20 cellular contexts compared by ENCODE assay signal in the genomic region with DNA sequence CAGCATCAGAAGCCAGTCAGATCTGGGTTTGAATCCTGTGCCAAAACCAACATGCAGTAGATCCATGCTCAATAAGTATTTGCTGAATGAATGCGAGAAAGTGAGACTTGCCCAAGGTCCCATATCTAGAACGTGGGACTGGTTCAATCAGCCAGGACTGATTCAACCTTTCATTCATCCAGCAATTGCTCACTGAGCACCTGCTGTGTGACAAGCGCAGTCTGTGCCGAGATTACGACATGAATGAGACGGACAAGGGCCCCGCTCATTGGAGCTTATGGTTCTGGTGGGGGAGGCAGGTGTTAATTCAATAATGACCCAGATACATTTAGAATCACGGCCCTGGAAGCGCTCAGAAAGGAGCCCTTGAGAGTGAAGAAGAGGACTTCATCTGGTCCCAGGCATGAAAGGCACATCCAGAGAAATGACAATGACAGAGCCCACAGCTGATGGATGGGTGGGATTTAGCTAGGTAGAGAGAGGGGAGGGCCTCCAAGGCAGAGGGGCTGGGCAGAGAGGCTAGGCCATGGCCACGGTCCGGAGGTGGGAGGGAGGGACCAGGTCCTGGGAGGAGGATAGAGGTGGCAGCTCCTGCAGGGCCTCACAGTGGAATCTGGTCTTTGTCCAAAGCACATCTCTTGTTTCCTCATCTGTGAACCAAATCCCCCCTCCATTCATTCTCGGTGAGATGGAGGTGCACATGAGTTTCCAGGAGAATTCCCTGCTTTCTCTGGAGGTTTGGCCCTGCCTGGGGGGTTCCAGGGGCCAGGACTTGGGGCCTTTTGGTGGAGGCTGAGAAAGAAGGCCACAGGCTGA. TPM values are rescaled to one million over a fixed set of nuclear protein-coding genes. Genes with fewer than 3 reads are reported as not detected.
DNase-seq lines count a peak whose midpoint lies in the region; ATAC-seq and TF ChIP-seq lines count a peak whose summit lies in the region.
"Had no signal": no experiment of that assay in that cellular context is flagged by ENCODE, and none has a peak within 500 bp of the region (broad histone marks: within the 10 kb centered on the region; RNA-seq: fewer than 3 reads in every experiment).

No MANE protein-coding gene starts in this region.

- peak overlapping the region; percentile 57; the same call in 1 of the 2 replicates for H3K9ac ChIP-seq in HCT116 (ENCODE audit: low read length)
- H3K9ac ChIP-seq: BLaER1 had no signal

- H3K27ac ChIP-seq in HCT116 (ENCODE audit: low read depth, low read length) = no peak overlapping the region; the same call in 1 of the 2 replicates
- H3K27ac ChIP-seq: BLaER1, breast epithelium, left lung had no signal

- RAD21 ChIA-PET in HCT116 (lab: Charles Lee; ENCODE audit: low non-redundant PET in 1 of 2, low total read pairs in 2 of 2, uncharacterized antibody in 2 of 2, unreplicated experiment in 2 of 2) = interaction anchor here (0.7 to 2.5 kb wide), 5 partner anchors 106 to 155 kb away, joined by 3 to 26 read pairs (median 10); no protein-coding TSS in a partner anchor

- peak overlapping the region; percentile 36 for H3K4me3 Mint-ChIP-seq in central memory CD8-positive, alpha-beta T cell
- H3K4me3 Mint-ChIP-seq in nephron = peak overlapping the region in 1 of 3 experiments; percentile 15
- H3K4me3 Mint-ChIP-seq: activated CD4-positive, alpha-beta T cell treated with anti-CD3 and anti-CD28 coated beads for 36 hours; activated naive CD4-positive, alpha-beta T cell treated with anti-CD3 and anti-CD28 coated beads for 36 hours; type B pancreatic cell had no signal

- peak overlapping the region; percentile 87; the same call in 1 of the 2 replicates for H3K4me2 ChIP-seq in HCT116 (ENCODE audit: low read length)
- H3K4me2 ChIP-seq: BLaER1 had no signal

- TF ChIP-seq CTCF in HCT116 (IDR thresholded peaks at IDR 0.05 in 2 of 3, conservative IDR thresholded peaks at IDR 0.05 in 1 of 3; ENCODE audit: borderline replicate concordance in 1 of 3, insufficient read depth in 1 of 3, low read depth in 2 of 3, low read length in 2 of 3) (no peak), nephron (IDR thresholded peaks at IDR 0.05; ENCODE audit: unreplicated experiment in 3 of 3) (no peak)

- peaks cover 2% of the 10 kb centered on the region for H3K36me3 Mint-ChIP-seq in central memory CD8-positive, alpha-beta T cell (ENCODE audit: insufficient read depth)
- H3K36me3 Mint-ChIP-seq in nephron (ENCODE audit: low read depth) = no peaks in the 10 kb centered on the region
- H3K36me3 Mint-ChIP-seq: type B pancreatic cell had no signal

- BruUV-seq in HCT116 (replicated peaks; lab: Mats Ljungman, UMichigan) = no TSS peak

- H2AFZ ChIP-seq in HCT116 (ENCODE audit: low read depth, low read length, poor library complexity, severe bottlenecking) = no peak overlapping the region

- no peaks in the 10 kb centered on the region for H3K27me3 Mint-ChIP-seq in central memory CD8-positive, alpha-beta T cell
- peaks cover 20% of the 10 kb centered on the region for H3K27me3 Mint-ChIP-seq in nephron (ENCODE audit: low read depth)

- ATAC-seq in HCT116 = no peak
- ATAC-seq in central memory CD8-positive, alpha-beta T cell (replicated peaks; ENCODE audit: extremely low read depth, poor library complexity, severe bottlenecking) = no peak
- ATAC-seq in HG03439 (IDR thresholded peaks at IDR 0.05; ENCODE audit: unreplicated experiment) = no peak
- ATAC-seq: left lung had no signal

- H3K27ac Mint-ChIP-seq in central memory CD8-positive, alpha-beta T cell (ENCODE audit: low read depth) = no peak overlapping the region
- peak overlapping the region in 2 of 3 experiments; percentile 18 to 27 for H3K27ac Mint-ChIP-seq in nephron
- H3K27ac Mint-ChIP-seq: activated CD4-positive, alpha-beta T cell treated with anti-CD3 and anti-CD28 coated beads for 36 hours; activated naive CD4-positive, alpha-beta T cell treated with anti-CD3 and anti-CD28 coated beads for 36 hours; type B pancreatic cell had no signal

- no peaks in the 10 kb centered on the region for H3K36me3 ChIP-seq in HCT116 (ENCODE audit: control insufficient read depth in 1 of 2, insufficient read depth in 2 of 2, low read length in 2 of 2)
- H3K36me3 ChIP-seq: BLaER1, breast epithelium, left lung had no signal

- no peak for TF ChIP-seq POLR2A in HCT116 (IDR thresholded peaks at IDR 0.05; ENCODE audit: borderline replicate concordance, extremely low read depth, insufficient read depth, insufficient read length)

- no peak overlapping the region for H3K4me3 ChIP-seq in HCT116 (replicated peaks in 1 of 2; ENCODE audit: low read depth in 1 of 2, low read length in 2 of 2)
- H3K4me3 ChIP-seq: BLaER1, breast epithelium, left lung had no signal

- POLR2A ChIA-PET in HCT116 (lab: Charles Lee) = interaction anchor here (0.7 to 4.4 kb wide), 3 partner anchors 43 to 109 kb away, joined by 3 to 31 read pairs (median 3); no protein-coding TSS in a partner anchor

- in situ Hi-C loops in ACHN (cut with HindIII; ENCODE audit: low pct_ligation_motif_present, low pct_unique_long_range_greater_than_20kb, low sequenced_read_pairs) = no loop called here

- DNase-seq in ACHN (peak; percentile 4), HCT116 (ENCODE audit: low read depth, low spot score) (no peak), cortex of kidney (lab: John Stamatoyannopoulos, UW) (no peak), NCI-H526 (lab: John Stamatoyannopoulos, UW) (no peak)
- no peak for DNase-seq in central memory CD8-positive, alpha-beta T cell (ENCODE audit: low spot score in 2 of 2)
- DNase-seq in effector CD4-positive, alpha-beta T cell = no peak
- DNase-seq: activated CD4-positive, alpha-beta T cell treated with anti-CD3 and anti-CD28 coated beads for 36 hours; activated naive CD4-positive, alpha-beta T cell treated with anti-CD3 and anti-CD28 coated beads for 36 hours; GDM1; left lung; MV-4-11; NCI-H1930; posterior cingulate gyrus; stimulated activated naive CD4-positive, alpha-beta T cell treated with Interleukin-2 at 50 U/mL for 16 hours had no signal

- no peaks in the 10 kb centered on the region for H3K27me3 ChIP-seq in HCT116 (ENCODE audit: insufficient read depth, low read length)
- H3K27me3 ChIP-seq: breast epithelium had no signal

- no peaks in the 10 kb centered on the region for H3K79me2 ChIP-seq in HCT116 (ENCODE audit: insufficient read depth, low read length)

- CTCF ChIA-PET in HCT116 (lab: Charles Lee) = interaction anchor here (0.7 to 7.9 kb wide), 6 partner anchors 35 to 543 kb away, joined by 3 to 222 read pairs (median 14); no protein-coding TSS in a partner anchor

- peaks cover 30 to 74% of the 10 kb centered on the region in 2 experiments for H3K4me1 ChIP-seq in HCT116 (ENCODE audit: control insufficient read depth in 1 of 2, insufficient read depth in 2 of 2, low read length in 2 of 2)

- H3K9me3 Mint-ChIP-seq in central memory CD8-positive, alpha-beta T cell = no peaks in the 10 kb centered on the region
- H3K9me3 Mint-ChIP-seq in nephron = peaks cover 3% of the 10 kb centered on the region
- H3K9me3 Mint-ChIP-seq: activated naive CD4-positive, alpha-beta T cell treated with anti-CD3 and anti-CD28 coated beads for 36 hours; type B pancreatic cell had no signal

- peaks cover 20% of the 10 kb centered on the region for H3K4me1 Mint-ChIP-seq in central memory CD8-positive, alpha-beta T cell
- H3K4me1 Mint-ChIP-seq in nephron = peaks cover 29% of the 10 kb centered on the region

- H4K20me1 ChIP-seq in HCT116 (ENCODE audit: insufficient read depth) = no peaks in the 10 kb centered on the region
- H4K20me1 ChIP-seq: BLaER1 had no signal

- TF ChIP-seq RAD21 in HCT116 (IDR thresholded peaks at IDR 0.05; ENCODE audit: low read depth) = no peak

- intact Hi-C loops in HCT116 (cut with micrococcal nuclease) = loop anchor here (2.0 kb wide), 1 partner anchor 67 kb away; no protein-coding TSS in a partner anchor

- no peaks in the 10 kb centered on the region for H3K9me3 ChIP-seq in HCT116 (ENCODE audit: control insufficient read depth in 1 of 2, insufficient read depth in 1 of 2, low read depth in 1 of 2, low read length in 2 of 2)
- H3K9me3 ChIP-seq: BLaER1, breast epithelium, left lung had no signal

- no peaks in the 10 kb centered on the region for H3K9me2 ChIP-seq in HCT116 (ENCODE audit: insufficient read depth)

TF ChIP-seq in HCT116, 20 proteins besides CTCF, POLR2A, EP300 and RAD21 (continues in another document):
- TF ChIP-seq, protein P1, sequence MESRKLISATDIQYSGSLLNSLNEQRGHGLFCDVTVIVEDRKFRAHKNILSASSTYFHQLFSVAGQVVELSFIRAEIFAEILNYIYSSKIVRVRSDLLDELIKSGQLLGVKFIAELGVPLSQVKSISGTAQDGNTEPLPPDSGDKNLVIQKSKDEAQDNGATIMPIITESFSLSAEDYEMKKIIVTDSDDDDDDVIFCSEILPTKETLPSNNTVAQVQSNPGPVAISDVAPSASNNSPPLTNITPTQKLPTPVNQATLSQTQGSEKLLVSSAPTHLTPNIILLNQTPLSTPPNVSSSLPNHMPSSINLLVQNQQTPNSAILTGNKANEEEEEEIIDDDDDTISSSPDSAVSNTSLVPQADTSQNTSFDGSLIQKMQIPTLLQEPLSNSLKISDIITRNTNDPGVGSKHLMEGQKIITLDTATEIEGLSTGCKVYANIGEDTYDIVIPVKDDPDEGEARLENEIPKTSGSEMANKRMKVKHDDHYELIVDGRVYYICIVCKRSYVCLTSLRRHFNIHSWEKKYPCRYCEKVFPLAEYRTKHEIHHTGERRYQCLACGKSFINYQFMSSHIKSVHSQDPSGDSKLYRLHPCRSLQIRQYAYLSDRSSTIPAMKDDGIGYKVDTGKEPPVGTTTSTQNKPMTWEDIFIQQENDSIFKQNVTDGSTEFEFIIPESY (IDR thresholded peaks at IDR 0.05; ENCODE audit: extremely low read depth, insufficient replicate concordance, low read length) = no peak
- no peak for TF ChIP-seq SIN3A (IDR thresholded peaks at IDR 0.05; ENCODE audit: low read depth)
- no peak for TF ChIP-seq CEBPB (IDR thresholded peaks at IDR 0.05; ENCODE audit: low read depth)
- no peak for TF ChIP-seq YY1 (IDR thresholded peaks at IDR 0.05; ENCODE audit: extremely low read depth, insufficient replicate concordance, low read depth, low read length)
- no peak for TF ChIP-seq SP1 (IDR thresholded peaks at IDR 0.05; ENCODE audit: low read depth)
- TF ChIP-seq FOSL1 (IDR thresholded peaks at IDR 0.05; ENCODE audit: low read depth) = no peak
- no peak for TF ChIP-seq EZH2phosphoT487 (IDR thresholded peaks at IDR 0.05; ENCODE audit: borderline replicate concordance)
- TF ChIP-seq CBX3 (IDR thresholded peaks at IDR 0.05; ENCODE audit: low read depth) = no peak
- TF ChIP-seq ELF1 (IDR thresholded peaks at IDR 0.05; ENCODE audit: borderline replicate concordance, low read depth) = no peak
- no peak for TF ChIP-seq ZNF274 (IDR thresholded peaks at IDR 0.05; ENCODE audit: low read depth, low read length)

RNA-seq across cellular contexts. Expression of a gene that starts 4.2 kb away (rescaled TPM):
- total RNA-seq in HCT116 (2021; ENCODE audit: unreplicated experiment) = 11.6 TPM
- 16.5 and 17.4 TPM in 2 replicates for polyA plus RNA-seq in HCT116 (2012)
- total RNA-seq: activated naive CD4-positive, alpha-beta T cell treated with anti-CD3 and anti-CD28 coated beads for 36 hours; breast epithelium; left lung had no signal

RNA-seq across cellular contexts. Expression of a gene that starts 34.1 kb away (rescaled TPM):
- total RNA-seq in HCT116 (2021; ENCODE audit: unreplicated experiment) = 0.81 TPM
- polyA plus RNA-seq in HCT116 (2012) = 1.1 and 1.2 TPM in 2 replicates
- total RNA-seq: activated CD4-positive, alpha-beta T cell treated with anti-CD3 and anti-CD28 coated beads for 36 hours; activated naive CD4-positive, alpha-beta T cell treated with anti-CD3 and anti-CD28 coated beads for 36 hours; foreskin keratinocyte had no signal
- polyA plus RNA-seq: foreskin keratinocyte had no signal

RNA-seq across cellular contexts. Expression of a gene that starts 55.8 kb away (rescaled TPM):
- total RNA-seq in HCT116 (2021; ENCODE audit: unreplicated experiment) = 0.10 TPM
- polyA plus RNA-seq in HCT116 (2012) = 0.34 and 0.37 TPM in 2 replicates
- total RNA-seq: activated CD4-positive, alpha-beta T cell treated with anti-CD3 and anti-CD28 coated beads for 36 hours; activated naive CD4-positive, alpha-beta T cell treated with anti-CD3 and anti-CD28 coated beads for 36 hours; foreskin keratinocyte had no signal
- polyA plus RNA-seq: foreskin keratinocyte had no signal

RNA-seq across cellular contexts. Expression of a gene that starts 59.8 kb away (rescaled TPM):
- 0.27 TPM for total RNA-seq in HCT116 (2021; ENCODE audit: unreplicated experiment)
- 0.04 and 0.09 TPM in 2 replicates for polyA plus RNA-seq in HCT116 (2012)
- total RNA-seq: activated CD4-positive, alpha-beta T cell treated with anti-CD3 and anti-CD28 coated beads for 36 hours; activated naive CD4-positive, alpha-beta T cell treated with anti-CD3 and anti-CD28 coated beads for 36 hours; foreskin keratinocyte had no signal
- polyA plus RNA-seq: foreskin keratinocyte had no signal
